ENCODE assay signal across 32 cellular contexts in genomic region chr5:167696558-167697314, GRCh38.
DNase-seq lines count a peak whose midpoint lies in the region; ATAC-seq and TF ChIP-seq lines count a peak whose summit lies in the region.
"Had no signal": no experiment of that assay in that cellular context is flagged by ENCODE, and none has a peak within 500 bp of the region (broad histone marks: within the 10 kb centered on the region; RNA-seq: fewer than 3 reads in every experiment).

No MANE protein-coding gene starts in this region.

- dilution Hi-C loops in IMR-90 (cut with HindIII; ENCODE audit: low sequenced_read_pairs, unreplicated experiment): no loop called here
- dilution Hi-C loops in mammary epithelial cell (cut with HindIII; ENCODE audit: low sequenced_read_pairs): no loop called here

- intact Hi-C loops in IMR-90 (cut with micrococcal nuclease) (no loop called here), mammary epithelial cell (cut with micrococcal nuclease) (loop anchor here (5.0 kb wide), 2 partner anchors 109 to 521 kb away; no protein-coding TSS in a partner anchor)

- H3K23ac ChIP-seq in IMR-90 (ENCODE audit: low read depth, low read length): no peak overlapping the region

- H3K27ac Mint-ChIP-seq in type B pancreatic cell: peak overlapping the region; percentile 20
- no peak overlapping the region for H3K27ac Mint-ChIP-seq in stimulated activated naive CD8-positive, alpha-beta T cell treated with anti-CD3 and anti-CD28 coated beads, Interleukin-15, amount 100 ng/mL, for 72 hours
- H3K27ac Mint-ChIP-seq: activated CD4-positive, alpha-beta memory T cell treated with anti-CD3 and anti-CD28 coated beads for 36 hours; activated T-cell treated with anti-CD3 and anti-CD28 coated beads, Interleukin-2, amount 50 U/mL, for 72 hours; effector memory CD8-positive, alpha-beta T cell; T-helper 2 cell treated with Interferon-gamma antibody and Interleukin-4, amounts not matched to agents 5 μg/mL and 100 μg/mL, for 36 hours had no signal

- TF ChIP-seq CTCF in IMR-90 (conservative IDR thresholded peaks at IDR 0.05; ENCODE audit: low read depth, low read length) (no peak), mammary epithelial cell (conservative IDR thresholded peaks at IDR 0.05 in 1 of 2, IDR thresholded peaks at IDR 0.05 in 1 of 2; ENCODE audit: extremely low read depth in 1 of 2, insufficient read depth in 1 of 2, low read depth in 1 of 2, low read length in 2 of 2) (no peak), type B pancreatic cell (conservative IDR thresholded peaks at IDR 0.05) (no peak)

- H3K4me3 ChIP-seq in IMR-90 (ENCODE audit: insufficient read depth, low read depth, low read length) (no peak overlapping the region), mammary epithelial cell (replicated peaks in 1 of 3; ENCODE audit: insufficient read depth in 1 of 3, low read depth in 2 of 3, low read length in 3 of 3) (no peak overlapping the region)
- H3K4me3 ChIP-seq: GM23248, heart left ventricle, lower lobe of right lung, transverse colon had no signal

- H3K18ac ChIP-seq in IMR-90 (ENCODE audit: low read depth, low read length): peak overlapping the region; percentile 86; the same call in 1 of the 2 replicates

- H3K4me2 ChIP-seq in IMR-90 (ENCODE audit: low read depth, low read length): no peak overlapping the region
- no peak overlapping the region for H3K4me2 ChIP-seq in mammary epithelial cell (ENCODE audit: insufficient read depth, low read depth, low read length)
- H3K4me2 ChIP-seq: KMS-11 had no signal

- H3K27ac ChIP-seq in IMR-90 (ENCODE audit: insufficient read depth, low read length): no peak overlapping the region
- no peak overlapping the region for H3K27ac ChIP-seq in mammary epithelial cell (ENCODE audit: insufficient read depth, low read depth, low read length)
- H3K27ac ChIP-seq: C4-2B, GM23248, heart left ventricle, HL-60, KMS-11, lower lobe of right lung, transverse colon had no signal

- H2AK9ac ChIP-seq in IMR-90 (replicated peaks; ENCODE audit: low read depth, low read length, poor library complexity): peak overlapping the region; percentile 10

- DNase-seq in IMR-90 (no peak), mammary epithelial cell (no peak), myocyte (ENCODE audit: low read depth) (peak; percentile 75), type B pancreatic cell (ENCODE audit: extremely low spot score, unreplicated experiment) (no peak), hepatic stellate cell (ENCODE audit: low spot score) (no peak), hippocampal formation (lab: John Stamatoyannopoulos, UW) (no peak)
- DNase-seq in stimulated activated naive CD8-positive, alpha-beta T cell treated with anti-CD3 and anti-CD28 coated beads, Interleukin-15, amount 100 ng/mL, for 72 hours: no peak
- DNase-seq: activated CD4-positive, alpha-beta memory T cell treated with anti-CD3 and anti-CD28 coated beads for 36 hours; activated CD4-positive, alpha-beta T cell treated with anti-CD3 and anti-CD28 coated beads for 1 hour; activated T-cell treated with anti-CD3 and anti-CD28 coated beads, Interleukin-2, amount 50 U/mL, for 72 hours; COR-L47; DMS53; effector memory CD8-positive, alpha-beta T cell; foreskin melanocyte; GM23248; heart left ventricle; lower lobe of right lung; NCI-H1417 treated with DMSO at 0.1 percent for 48 hours; NCI-H2029 treated with DMSO at 0.1 percent for 48 hours; NCI-H524 treated with DMSO at 0.1 percent for 48 hours; PC-3; posterior cingulate gyrus; right cardiac atrium; SHP77 treated with DMSO at 0.1 percent for 48 hours; stimulated activated CD4-positive, alpha-beta T cell treated with anti-CD3 and anti-CD28 coated beads, Interleukin-12 subunit alpha, Interleukin-12 subunit beta, amount 100 ng/mL, for 4 hours; stimulated activated CD4-positive, alpha-beta T cell treated with anti-CD3 and anti-CD28 coated beads, Interleukin-2, amount 100 ng/mL, for 48 hours; transverse colon had no signal

- no peaks in the 10 kb centered on the region for H3K79me2 ChIP-seq in mammary epithelial cell (ENCODE audit: insufficient read depth, low read length)

- no peak overlapping the region for H3K9ac ChIP-seq in IMR-90 (ENCODE audit: low read depth, low read length)
- no peak overlapping the region for H3K9ac ChIP-seq in mammary epithelial cell (ENCODE audit: insufficient read depth, low read length)
- H3K9ac ChIP-seq: GM23248, KMS-11 had no signal

- peak overlapping the region; percentile 2 to 36; a peak in 2 of 4 replicates for H4K8ac ChIP-seq in IMR-90 (ENCODE audit: low read depth in 2 of 2, low read length in 2 of 2)

- H3K9me3 ChIP-seq in IMR-90 (ENCODE audit: control insufficient read depth, insufficient read depth, low read length) (no peaks in the 10 kb centered on the region), mammary epithelial cell (replicated peaks; ENCODE audit: insufficient read depth, low read length) (no peaks in the 10 kb centered on the region)
- H3K9me3 ChIP-seq: heart left ventricle, lower lobe of right lung, transverse colon had no signal

- H3K14ac ChIP-seq in IMR-90 (replicated peaks; ENCODE audit: low read depth, low read length): peak overlapping the region; percentile 52; the same call in 1 of the 2 replicates

- no peak for TF ChIP-seq POLR2A in IMR-90 (IDR thresholded peaks at IDR 0.05; ENCODE audit: low read depth, low read length)

- H3K79me1 ChIP-seq in IMR-90 (ENCODE audit: low read depth in 1 of 2, low read length in 2 of 2): no peaks in the 10 kb centered on the region

- H3K36me3 Mint-ChIP-seq in type B pancreatic cell: no peaks in the 10 kb centered on the region
- H3K36me3 Mint-ChIP-seq: activated CD4-positive, alpha-beta memory T cell treated with anti-CD3 and anti-CD28 coated beads for 36 hours had no signal

- H3K4me1 ChIP-seq in IMR-90 (ENCODE audit: control insufficient read depth, insufficient read depth, low read length) (peaks cover 9% of the 10 kb centered on the region), mammary epithelial cell (ENCODE audit: insufficient read depth, low read length) (peaks cover 34% of the 10 kb centered on the region)
- H3K4me1 ChIP-seq: heart left ventricle, lower lobe of right lung, transverse colon had no signal

- no peak overlapping the region for H2BK5ac ChIP-seq in IMR-90 (ENCODE audit: low read depth, low read length, poor library complexity, severe bottlenecking)

- peaks cover 23% of the 10 kb centered on the region for H3K4me1 Mint-ChIP-seq in type B pancreatic cell (ENCODE audit: unreplicated experiment)
- H3K4me1 Mint-ChIP-seq in stimulated activated naive CD8-positive, alpha-beta T cell treated with anti-CD3 and anti-CD28 coated beads, Interleukin-15, amount 100 ng/mL, for 72 hours: no peaks in the 10 kb centered on the region
- H3K4me1 Mint-ChIP-seq: central memory CD8-positive, alpha-beta T cell had no signal

- no peak for TF ChIP-seq RAD21 in IMR-90 (IDR thresholded peaks at IDR 0.05; ENCODE audit: low read length)

- BruUV-seq in IMR-90 (replicated peaks; lab: Mats Ljungman, UMichigan) (no TSS peak), mammary epithelial cell (replicated peaks; lab: Mats Ljungman, UMichigan) (no TSS peak)

- H3K27me3 ChIP-seq in IMR-90 (ENCODE audit: control insufficient read depth, insufficient read depth, low read length) (no peaks in the 10 kb centered on the region), mammary epithelial cell (ENCODE audit: insufficient read depth, low read length) (no peaks in the 10 kb centered on the region)
- H3K27me3 ChIP-seq: heart left ventricle, transverse colon had no signal

- peak overlapping the region; percentile 76 for H3K4ac ChIP-seq in IMR-90 (ENCODE audit: low read depth, low read length)

- peak overlapping the region; percentile 52 for H2AK5ac ChIP-seq in IMR-90 (ENCODE audit: low read depth, low read length)

- CTCF ChIA-PET in IMR-90 (lab: Yijun Ruan, JAX) (no interaction called here), mammary epithelial cell (lab: Charles Lee; ENCODE audit: low non-redundant PET) (no interaction called here)

- peak overlapping the region; percentile 47; the same call in 2 of the 3 replicates for H2BK15ac ChIP-seq in IMR-90 (ENCODE audit: low read depth, low read length)

- no peaks in the 10 kb centered on the region for H3K36me3 ChIP-seq in IMR-90 (ENCODE audit: control insufficient read depth, insufficient read depth, low read length)
- no peaks in the 10 kb centered on the region for H3K36me3 ChIP-seq in mammary epithelial cell (ENCODE audit: insufficient read depth, low read length)
- H3K36me3 ChIP-seq: heart left ventricle, lower lobe of right lung, transverse colon had no signal

- peaks cover 6% of the 10 kb centered on the region for H3K9me3 Mint-ChIP-seq in type B pancreatic cell
- peaks cover 10 to 11% of the 10 kb centered on the region in 2 donors for H3K9me3 Mint-ChIP-seq in stimulated activated naive CD8-positive, alpha-beta T cell treated with anti-CD3 and anti-CD28 coated beads, Interleukin-15, amount 100 ng/mL, for 72 hours
- H3K9me3 Mint-ChIP-seq: activated CD4-positive, alpha-beta memory T cell treated with anti-CD3 and anti-CD28 coated beads for 36 hours; T-helper 2 cell treated with Interferon-gamma antibody and Interleukin-4, amounts not matched to agents 5 μg/mL and 100 μg/mL, for 36 hours had no signal

- peak overlapping the region; percentile 82 for H2BK120ac ChIP-seq in IMR-90 (ENCODE audit: low read depth, low read length)

- no peaks in the 10 kb centered on the region for H3K27me3 Mint-ChIP-seq in type B pancreatic cell
- no peaks in the 10 kb centered on the region for H3K27me3 Mint-ChIP-seq in stimulated activated naive CD8-positive, alpha-beta T cell treated with anti-CD3 and anti-CD28 coated beads, Interleukin-15, amount 100 ng/mL, for 72 hours
- H3K27me3 Mint-ChIP-seq: activated CD4-positive, alpha-beta memory T cell treated with anti-CD3 and anti-CD28 coated beads for 36 hours; central memory CD8-positive, alpha-beta T cell; effector memory CD8-positive, alpha-beta T cell had no signal

- H4K20me1 ChIP-seq in IMR-90 (ENCODE audit: insufficient read depth, low read length) (no peaks in the 10 kb centered on the region), mammary epithelial cell (ENCODE audit: insufficient read depth, low read length) (no peaks in the 10 kb centered on the region)

- H4K91ac ChIP-seq in IMR-90 (ENCODE audit: insufficient read depth, low read depth, low read length): peak overlapping the region; percentile 59

- peak overlapping the region; percentile 61 for H2AFZ ChIP-seq in IMR-90 (replicated peaks; ENCODE audit: low read length, poor library complexity)
- H2AFZ ChIP-seq in mammary epithelial cell (ENCODE audit: low read depth, low read length): peak overlapping the region; percentile 14
- H2AFZ ChIP-seq: GM23248 had no signal

- 83% methylated on average over 8 of the region's 10 CpGs; no CpG with 5 or more reads in 1 of the 2 experiments for WGBS in IMR-90 (ENCODE audit: extremely low coverage in 2 of 2, insufficient read length in 1 of 2), 2 experiments
- WGBS in mammary epithelial cell (ENCODE audit: low coverage, missing lambda C conversion rate): 96% methylated on average over 10 of the region's 10 CpGs

- peaks cover 3% of the 10 kb centered on the region; the same call in 1 of the 2 replicates for H3K9me1 ChIP-seq in IMR-90 (ENCODE audit: insufficient read depth, low read length)

- POLR2A ChIA-PET in IMR-90 (lab: Charles Lee; ENCODE audit: unreplicated experiment): no interaction called here

- ATAC-seq in IMR-90 (ENCODE audit: low read depth): no peak
- no peak for ATAC-seq in stimulated activated naive CD8-positive, alpha-beta T cell treated with anti-CD3 and anti-CD28 coated beads, Interleukin-15, amount 100 ng/mL, for 72 hours
- ATAC-seq: activated T-cell treated with anti-CD3 and anti-CD28 coated beads, Interleukin-2, amount 50 U/mL, for 72 hours; effector memory CD8-positive, alpha-beta T cell; lower lobe of right lung; PC-3 had no signal

- H2BK20ac ChIP-seq in IMR-90 (ENCODE audit: low read depth, low read length): peak overlapping the region; percentile 78

- no peak overlapping the region for H3K56ac ChIP-seq in IMR-90 (ENCODE audit: extremely low read depth, insufficient read depth, low read length)

- peak overlapping the region; percentile 45; the same call in 1 of the 2 replicates for H4K5ac ChIP-seq in IMR-90 (ENCODE audit: low read depth, low read length)

- H3K4me3 Mint-ChIP-seq in type B pancreatic cell: no peak overlapping the region
- H3K4me3 Mint-ChIP-seq in stimulated activated naive CD8-positive, alpha-beta T cell treated with anti-CD3 and anti-CD28 coated beads, Interleukin-15, amount 100 ng/mL, for 72 hours: no peak overlapping the region
- H3K4me3 Mint-ChIP-seq: activated CD4-positive, alpha-beta memory T cell treated with anti-CD3 and anti-CD28 coated beads for 36 hours; activated T-cell treated with anti-CD3 and anti-CD28 coated beads, Interleukin-2, amount 50 U/mL, for 72 hours; central memory CD8-positive, alpha-beta T cell; effector memory CD8-positive, alpha-beta T cell; T-helper 2 cell treated with Interferon-gamma antibody and Interleukin-4, amounts not matched to agents 5 μg/mL and 100 μg/mL, for 36 hours had no signal

- in situ Hi-C loops in IMR-90 (cut with MboI; ENCODE audit: low sequenced_read_pairs): no loop called here
- in situ Hi-C loops in mammary epithelial cell (cut with MboI; ENCODE audit: low sequenced_read_pairs in 2 of 2): no loop called here
